25 cellular contexts compared by ENCODE assay signal in the genomic region with DNA sequence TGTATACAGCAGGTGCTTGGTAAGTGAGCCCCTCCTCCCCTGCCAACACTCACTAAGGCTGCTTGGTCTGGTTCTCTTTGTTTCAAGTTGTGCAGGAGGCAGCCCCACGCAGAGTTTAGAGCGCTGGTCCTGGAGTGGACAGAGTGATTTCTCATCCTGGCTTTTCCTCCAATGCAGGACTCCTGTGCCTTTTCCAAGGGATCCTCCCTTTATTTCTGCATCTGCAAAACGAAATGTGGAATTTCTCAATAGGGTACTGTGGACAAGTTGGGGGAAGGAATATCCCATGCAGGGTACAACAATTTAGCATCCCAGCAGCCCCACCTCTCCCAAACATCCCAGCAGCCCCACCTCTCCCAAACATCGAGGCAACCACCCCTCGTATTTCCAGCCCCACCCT.
"Had no signal": no experiment of that assay in that cellular context is flagged by ENCODE, and none has a peak within 500 bp of the region (broad histone marks: within the 10 kb centered on the region; RNA-seq: fewer than 3 reads in every experiment).

No MANE protein-coding gene starts in this region.

- H3K36me3 ChIP-seq: left ventricle myocardium inferior, lower lobe of right lung, right lobe of liver, suprapubic skin, transverse colon, upper lobe of right lung, vagina had no signal

- H3K27me3 ChIP-seq: right lobe of liver, vagina had no signal

- H3K9me3 ChIP-seq: left ventricle myocardium inferior, lower lobe of right lung, right lobe of liver, suprapubic skin, transverse colon, upper lobe of right lung, vagina had no signal

- H3K4me1 ChIP-seq: right lobe of liver, upper lobe of right lung had no signal

- DNase-seq: dorsolateral prefrontal cortex; effector CD4-positive, alpha-beta T cell; hypothalamus; immature natural killer cell; islet precursor cell; kidney glomerular epithelial cell; left colon; left ventricle myocardium inferior; lower lobe of right lung; nephron progenitor cell; occipital lobe; right lobe of liver; small intestine; stimulated activated CD4-positive, alpha-beta T cell treated with anti-CD3 and anti-CD28 coated beads, Interleukin-15, amount 100 ng/mL, for 24 hours; stimulated activated CD4-positive, alpha-beta T cell treated with anti-CD3 and anti-CD28 coated beads, Interleukin-2, amount 100 ng/mL, for 48 hours; stimulated activated naive CD4-positive, alpha-beta T cell; stimulated activated naive CD8-positive, alpha-beta T cell treated with anti-CD3 and anti-CD28 coated beads, Interleukin-15, amount 100 ng/mL, for 72 hours; transverse colon; upper lobe of right lung had no signal

- H3K9me3 Mint-ChIP-seq: immature natural killer cell; naive thymus-derived CD8-positive, alpha-beta T cell; nephron progenitor cell; stimulated activated naive CD8-positive, alpha-beta T cell treated with anti-CD3 and anti-CD28 coated beads, Interleukin-15, amount 100 ng/mL, for 72 hours had no signal

- ATAC-seq: left colon; lower lobe of right lung; naive thymus-derived CD8-positive, alpha-beta T cell; right lobe of liver; stimulated activated naive CD8-positive, alpha-beta T cell treated with anti-CD3 and anti-CD28 coated beads, Interleukin-15, amount 100 ng/mL, for 72 hours; upper lobe of right lung had no signal

- H3K4me3 Mint-ChIP-seq: immature natural killer cell; naive thymus-derived CD8-positive, alpha-beta T cell; nephron progenitor cell; stimulated activated naive CD8-positive, alpha-beta T cell treated with anti-CD3 and anti-CD28 coated beads, Interleukin-15, amount 100 ng/mL, for 72 hours had no signal

- H3K27ac Mint-ChIP-seq: immature natural killer cell, nephron progenitor cell, progenitor cell of endocrine pancreas had no signal

- FAIRE-seq: frontal cortex, small intestine had no signal

- H3K4me3 ChIP-seq: dorsolateral prefrontal cortex, left ventricle myocardium inferior, lower lobe of right lung, right lobe of liver, suprapubic skin, transverse colon, upper lobe of right lung, vagina had no signal

- H3K27me3 Mint-ChIP-seq: stimulated activated naive CD8-positive, alpha-beta T cell treated with anti-CD3 and anti-CD28 coated beads, Interleukin-15, amount 100 ng/mL, for 72 hours had no signal

- H3K27ac ChIP-seq: dorsolateral prefrontal cortex, left ventricle myocardium inferior, lower lobe of right lung, parathyroid adenoma, right lobe of liver, suprapubic skin, transverse colon, upper lobe of right lung, vagina had no signal
